1 cellular context compared by ENCODE assay signal in genomic region chr6:150547511-150548222, GRCh38.
A peak's percentile ranks its signal among the peaks of the same experiment; 100 is the strongest.
TF ChIP-seq lines count a peak whose summit lies in the region.

No MANE protein-coding gene starts in this region.

TF ChIP-seq in H1, 55 proteins besides CTCF, POLR2A, EP300 and RAD21:
- no peak for TF ChIP-seq SRF (IDR thresholded peaks at IDR 0.05; ENCODE audit: low read depth, low read length)
- TF ChIP-seq TEAD4 (IDR thresholded peaks at IDR 0.05; ENCODE audit: low read depth, low read length): 0 out of 2 replicates have a peak, but pooled peaks have one; percentile 12
